Comparison of ENCODE assay signal across 26 cellular contexts in the genomic region with DNA sequence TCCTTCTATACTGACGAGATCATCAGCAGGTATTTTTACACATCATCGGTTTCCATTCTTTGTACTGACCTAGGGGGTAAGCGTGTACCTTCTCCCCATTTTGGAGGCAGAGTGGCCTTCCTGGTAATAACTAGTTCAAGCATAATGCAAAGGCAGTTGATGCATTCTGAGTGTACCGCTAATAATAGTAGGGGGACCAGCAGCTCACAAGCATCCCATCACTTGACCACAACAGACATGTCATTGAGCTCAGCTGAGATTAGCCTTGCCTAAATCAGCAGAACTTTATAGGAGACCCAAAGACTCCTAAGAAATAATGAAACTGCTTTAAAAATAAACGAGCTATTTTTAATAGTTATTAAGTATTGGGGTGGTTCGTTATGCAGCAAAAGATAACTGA.
"Had no signal": no experiment of that assay in that cellular context is flagged by ENCODE, and none has a peak within 500 bp of the region (broad histone marks: within the 10 kb centered on the region; RNA-seq: fewer than 3 reads in every experiment).

No MANE protein-coding gene starts in this region.

- H3K9me3 ChIP-seq: esophagus squamous epithelium, ovary, suprapubic skin, tibial artery, upper lobe of left lung, vagina had no signal

- H3K4me1 Mint-ChIP-seq: stimulated activated effector memory CD8-positive, alpha-beta T cell treated with anti-CD3 and anti-CD28 coated beads, Interleukin-12 subunit alpha, Interleukin-12 subunit beta, amount 100 ng/mL, for 72 hours had no signal

- H3K36me3 Mint-ChIP-seq: naive thymus-derived CD8-positive, alpha-beta T cell; stimulated activated effector memory CD8-positive, alpha-beta T cell treated with anti-CD3 and anti-CD28 coated beads, Interleukin-12 subunit alpha, Interleukin-12 subunit beta, amount 100 ng/mL, for 72 hours had no signal

- H3K27me3 ChIP-seq: esophagus squamous epithelium, hepatocyte, ovary, suprapubic skin, tibial artery, upper lobe of left lung, vagina had no signal

- DNase-seq: effector memory CD4-positive, alpha-beta T cell; esophagus squamous epithelium; foreskin fibroblast; head of caudate nucleus; kidney; left colon; left ventricle myocardium superior; mesenchymal stem cell; midbrain; naive thymus-derived CD8-positive, alpha-beta T cell; nucleus accumbens; ovary; right cardiac atrium; stimulated activated CD4-positive, alpha-beta T cell treated with anti-CD3 and anti-CD28 coated beads, Interleukin-4, amount 100 ng/mL, for 1 hour; stimulated activated CD8-positive, alpha-beta memory T cell treated with anti-CD3 and anti-CD28 coated beads, Interleukin-4, amount 100 ng/mL, for 48 hours; stimulated activated naive CD8-positive, alpha-beta T cell treated with anti-CD3 and anti-CD28 coated beads, Interleukin-15, Interleukin-2, amounts not matched to agents 100 U/mL and 50 U/mL, for 24 hours; upper lobe of left lung had no signal

- H3K4me3 Mint-ChIP-seq: naive thymus-derived CD8-positive, alpha-beta T cell; neural crest cell; stimulated activated effector memory CD8-positive, alpha-beta T cell treated with anti-CD3 and anti-CD28 coated beads, Interleukin-12 subunit alpha, Interleukin-12 subunit beta, amount 100 ng/mL, for 72 hours had no signal

- H3K4me3 ChIP-seq: esophagus squamous epithelium, hepatocyte, lung, ovary, suprapubic skin, tibial artery, upper lobe of left lung, vagina had no signal

- ATAC-seq: left colon; left ventricle myocardium superior; naive thymus-derived CD8-positive, alpha-beta T cell; stimulated activated effector memory CD8-positive, alpha-beta T cell treated with anti-CD3 and anti-CD28 coated beads, Interleukin-12 subunit alpha, Interleukin-12 subunit beta, amount 100 ng/mL, for 72 hours; stimulated activated naive CD8-positive, alpha-beta T cell treated with anti-CD3 and anti-CD28 coated beads, Interleukin-15, Interleukin-2, amounts not matched to agents 100 U/mL and 50 U/mL, for 24 hours had no signal

- H3K27ac ChIP-seq: epithelial cell of prostate, hepatocyte, ovary, suprapubic skin, vagina had no signal

- H2AFZ ChIP-seq: hepatocyte had no signal

- H3K4me2 ChIP-seq: hepatocyte had no signal

- H3K79me2 ChIP-seq: hepatocyte had no signal

- H3K27ac Mint-ChIP-seq: naive thymus-derived CD8-positive, alpha-beta T cell; progenitor cell of endocrine pancreas; stimulated activated effector memory CD8-positive, alpha-beta T cell treated with anti-CD3 and anti-CD28 coated beads, Interleukin-12 subunit alpha, Interleukin-12 subunit beta, amount 100 ng/mL, for 72 hours had no signal

- H3K9me3 Mint-ChIP-seq: naive thymus-derived CD8-positive, alpha-beta T cell; neural crest cell; stimulated activated effector memory CD8-positive, alpha-beta T cell treated with anti-CD3 and anti-CD28 coated beads, Interleukin-12 subunit alpha, Interleukin-12 subunit beta, amount 100 ng/mL, for 72 hours had no signal

- H3K36me3 ChIP-seq: esophagus squamous epithelium, ovary, suprapubic skin, vagina had no signal

- H3K4me1 ChIP-seq: suprapubic skin had no signal
